In the genomic region with DNA sequence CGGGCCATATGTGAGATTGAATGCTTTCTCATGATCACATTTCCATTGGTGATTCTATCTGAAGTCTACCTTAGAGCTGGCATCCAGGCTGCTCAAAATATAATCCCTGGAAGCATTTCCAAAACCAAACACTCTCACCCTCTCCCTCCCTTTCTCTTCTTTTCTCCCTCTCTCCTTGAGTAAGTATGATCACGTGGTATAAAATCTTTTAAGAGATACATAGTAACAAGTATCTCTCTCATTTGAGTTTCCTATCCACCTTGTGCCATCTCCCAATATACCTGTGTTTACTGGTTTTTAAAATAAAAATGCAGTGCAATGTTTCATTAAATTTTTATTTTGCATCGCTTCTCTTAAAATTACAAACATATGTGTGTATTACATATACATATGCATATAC, we compare ENCODE assay signal across 8 cellular contexts.
"Had no signal": no experiment of that assay in that cellular context is flagged by ENCODE, and none has a peak within 500 bp of the region (broad histone marks: within the 10 kb centered on the region; RNA-seq: fewer than 3 reads in every experiment).

No MANE protein-coding gene starts in this region.

- H3K4me3 ChIP-seq: GM12878 had no signal

- DNase-seq: GDM1, GF-D8 had no signal

- ATAC-seq: GM12878 had no signal

- FAIRE-seq: G401.6, GM12878, GM12891, GM12892, GM18507, GM19239 had no signal
